ENCODE assay signal across 12 cellular contexts in genomic region chr10:75042292-75042974, GRCh38.
DNase-seq lines count a peak whose midpoint lies in the region; TF ChIP-seq lines count a peak whose summit lies in the region.
"Had no signal": no experiment of that assay in that cellular context is flagged by ENCODE, and none has a peak within 500 bp of the region (broad histone marks: within the 10 kb centered on the region; RNA-seq: fewer than 3 reads in every experiment).

No MANE protein-coding gene starts in this region.

- intact Hi-C loops in esophagus squamous epithelium (cut with DNase I): no loop called here

- H3K4me3 Mint-ChIP-seq in mesothelial cell of epicardium: no peak overlapping the region

- 100% methylated on average over 1 of the region's 1 CpG; no CpG with 5 or more reads in 1 of the 2 donors for WGBS in esophagus squamous epithelium, 2 donors

- DNase-seq in AG10803 (ENCODE audit: low read depth) (peak; percentile 90), HCEC 1CT (peak; percentile 38), astrocyte of the cerebellum (ENCODE audit: low read depth) (peak; percentile 66), mesothelial cell of epicardium (ENCODE audit: low spot score in 2 of 2, unreplicated experiment in 2 of 2) (no peak), esophagus squamous epithelium (lab: John Stamatoyannopoulos, UW) (no peak), T-helper 9 cell (no peak), mesenteric fat pad (ENCODE audit: low spot score) (no peak), NCI-H1092 treated with DMSO at 0.1 percent for 48 hours (lab: John Stamatoyannopoulos, UW) (no peak)
- DNase-seq: dorsolateral prefrontal cortex, NCI-H1694 treated with DMSO at 0.1 percent for 48 hours, SIG-M5 had no signal

- peaks cover 0 to 17% (median 0%) of the 10 kb centered on the region in 4 donors for H3K27me3 ChIP-seq in esophagus squamous epithelium
- H3K27me3 ChIP-seq: upper lobe of left lung had no signal

- no peaks in the 10 kb centered on the region for H3K9me3 ChIP-seq in esophagus squamous epithelium
- H3K9me3 ChIP-seq: upper lobe of left lung had no signal

- no peaks in the 10 kb centered on the region for H3K36me3 ChIP-seq in esophagus squamous epithelium
- H3K36me3 ChIP-seq: upper lobe of left lung had no signal

- no peaks in the 10 kb centered on the region for H3K36me3 Mint-ChIP-seq in mesothelial cell of epicardium

- no peak for TF ChIP-seq CTCF in AG10803 (conservative IDR thresholded peaks at IDR 0.05; ENCODE audit: low read length)
- no peak for TF ChIP-seq CTCF in astrocyte of the cerebellum (IDR thresholded peaks at IDR 0.05; ENCODE audit: low read depth, low read length, missing control alignments)
- TF ChIP-seq CTCF in mesothelial cell of epicardium (IDR thresholded peaks at IDR 0.05; ENCODE audit: unreplicated experiment): no peak
- TF ChIP-seq CTCF in esophagus squamous epithelium (IDR thresholded peaks at IDR 0.05): no peak

- peak overlapping the region; percentile 47 for H3K27ac Mint-ChIP-seq in mesothelial cell of epicardium

- TF ChIP-seq POLR2A in esophagus squamous epithelium (IDR thresholded peaks at IDR 0.05): no peak

- H3K4me1 ChIP-seq in esophagus squamous epithelium: no peaks in the 10 kb centered on the region
- H3K4me1 ChIP-seq: upper lobe of left lung had no signal

- in situ Hi-C loops in astrocyte of the cerebellum (cut with HindIII; ENCODE audit: low sequenced_read_pairs): no loop called here

- no peak overlapping the region for H3K4me3 ChIP-seq in AG10803 (ENCODE audit: low read length)
- H3K4me3 ChIP-seq in astrocyte of the cerebellum (ENCODE audit: low read depth, low read length): no peak overlapping the region
- H3K4me3 ChIP-seq in esophagus squamous epithelium: no peak overlapping the region
- H3K4me3 ChIP-seq: dorsolateral prefrontal cortex, upper lobe of left lung had no signal

- no peaks in the 10 kb centered on the region for H3K27me3 Mint-ChIP-seq in mesothelial cell of epicardium (ENCODE audit: low read depth)

- H3K27ac ChIP-seq in esophagus squamous epithelium: peak overlapping the region in 2 of 4 donors; percentile 9 to 14
- H3K27ac ChIP-seq: dorsolateral prefrontal cortex, upper lobe of left lung had no signal

- peaks cover 15% of the 10 kb centered on the region for H3K4me1 Mint-ChIP-seq in mesothelial cell of epicardium

- H3K9me3 Mint-ChIP-seq in mesothelial cell of epicardium: peaks cover 4% of the 10 kb centered on the region

Comparison
In these comparisons a context has a peak if more than half of its experiments do, and no peak if none do; other contexts are left out.
1. DNase-seq: peak in AG10803 (single experiment), HCEC 1CT (single experiment) and astrocyte of the cerebellum (single experiment); none in mesothelial cell of epicardium (0 of 2), esophagus squamous epithelium (single experiment), T-helper 9 cell (single experiment), mesenteric fat pad (single experiment) and NCI-H1092 treated with DMSO at 0.1 percent for 48 hours (single experiment).